1 cellular context compared by ENCODE assay signal in genomic region chr1:112509005-112509659, GRCh38.
A peak's percentile ranks its signal among the peaks of the same experiment; 100 is the strongest.
TF ChIP-seq lines count a peak whose summit lies in the region.

No MANE protein-coding gene starts in this region.

TF ChIP-seq in GM23338, 12 proteins besides CTCF, POLR2A, EP300 and RAD21 (continued from another document):
- TF ChIP-seq ZNF462 (CRISPR knock-in tag; IDR thresholded peaks at IDR 0.05) (no peak), EZH2phosphoT487 (IDR thresholded peaks at IDR 0.05; ENCODE audit: unreplicated experiment) (peak; percentile 56), STAT1 (IDR thresholded peaks at IDR 0.05; ENCODE audit: unreplicated experiment) (no peak), ZNF114 (CRISPR knock-in tag; IDR thresholded peaks at IDR 0.05) (no peak)
